In genomic region chr5:59592101-59592500, GRCh38 we compare ENCODE assay signal across 14 cellular contexts.
DNase-seq lines count a peak whose midpoint lies in the region; ATAC-seq and TF ChIP-seq lines count a peak whose summit lies in the region.
"Had no signal": no experiment of that assay in that cellular context is flagged by ENCODE, and none has a peak within 500 bp of the region (broad histone marks: within the 10 kb centered on the region; RNA-seq: fewer than 3 reads in every experiment).

No MANE protein-coding gene starts in this region.

- no peak for DNase-seq in activated CD4-positive, alpha-beta T cell treated with anti-CD3 and anti-CD28 coated beads, Interleukin-2, amount 10 ng/mL, durations not matched to agents 24 days and 14 days
- DNase-seq in activated CD4-positive, alpha-beta T cell treated with anti-CD3 and anti-CD28 coated beads, Interleukin-2, amount 50 U/mL, for 1 hour = no peak
- DNase-seq in fibroblast of villous mesenchyme (ENCODE audit: low read depth) = peak; percentile 34
- peak; percentile 33 for DNase-seq in stromal cell of bone marrow (ENCODE audit: low read depth)
- no peak for DNase-seq in central memory CD4-positive, alpha-beta T cell
- DNase-seq in UCSD-AML1 (lab: John Stamatoyannopoulos, UW; ENCODE audit: unreplicated experiment) = no peak
- DNase-seq: aorta; erythroblast; pancreas; PC-9; stimulated activated CD4-positive, alpha-beta T cell treated with anti-CD3 and anti-CD28 coated beads, Interleukin-4, amount 100 ng/mL, for 24 hours had no signal

- H3K4me3 Mint-ChIP-seq in activated CD4-positive, alpha-beta T cell treated with anti-CD3 and anti-CD28 coated beads, Interleukin-2, amount 10 ng/mL, durations not matched to agents 24 days and 14 days = no peak overlapping the region

- ATAC-seq in SK-N-SH treated with all-trans-retinoic acid at 6 μM for 48 hours = peak; percentile 25
- no peak for ATAC-seq in HG03439 (IDR thresholded peaks at IDR 0.05; ENCODE audit: unreplicated experiment)
- ATAC-seq: left lobe of liver, pancreas had no signal

- peak overlapping the region; percentile 22 for H3K27ac Mint-ChIP-seq in activated CD4-positive, alpha-beta T cell treated with anti-CD3 and anti-CD28 coated beads, Interleukin-2, amount 10 ng/mL, durations not matched to agents 24 days and 14 days

- H3K4me1 Mint-ChIP-seq in activated CD4-positive, alpha-beta T cell treated with anti-CD3 and anti-CD28 coated beads, Interleukin-2, amount 10 ng/mL, durations not matched to agents 24 days and 14 days = peaks cover 11% of the 10 kb centered on the region

- TF ChIP-seq CTCF in fibroblast of villous mesenchyme (IDR thresholded peaks at IDR 0.05; ENCODE audit: insufficient read depth, low read depth, low read length) = no peak

- no peaks in the 10 kb centered on the region for H3K36me3 Mint-ChIP-seq in activated CD4-positive, alpha-beta T cell treated with anti-CD3 and anti-CD28 coated beads, Interleukin-2, amount 10 ng/mL, durations not matched to agents 24 days and 14 days (ENCODE audit: low read depth)

- H3K4me3 ChIP-seq in fibroblast of villous mesenchyme (ENCODE audit: low read depth, low read length) = no peak overlapping the region
- H3K4me3 ChIP-seq: pancreas, PC-9 had no signal

- intact Hi-C loops in activated CD4-positive, alpha-beta T cell treated with anti-CD3 and anti-CD28 coated beads, Interleukin-2, amount 10 ng/mL, durations not matched to agents 24 days and 14 days (cut with micrococcal nuclease) = loop anchor here (10.0 kb wide), 1 partner anchor 203 kb away; no protein-coding TSS in a partner anchor

- no peaks in the 10 kb centered on the region for H3K9me3 Mint-ChIP-seq in activated CD4-positive, alpha-beta T cell treated with anti-CD3 and anti-CD28 coated beads, Interleukin-2, amount 10 ng/mL, durations not matched to agents 24 days and 14 days

- peaks cover 15% of the 10 kb centered on the region for H3K27me3 Mint-ChIP-seq in activated CD4-positive, alpha-beta T cell treated with anti-CD3 and anti-CD28 coated beads, Interleukin-2, amount 10 ng/mL, durations not matched to agents 24 days and 14 days

TF ChIP-seq in SK-N-SH treated with all-trans-retinoic acid at 6 μM for 48 hours, 23 proteins besides CTCF, POLR2A, EP300 and RAD21:
- TF ChIP-seq ZNF70 (CRISPR knock-in tag; IDR thresholded peaks at IDR 0.05) (no peak), BACH2 (CRISPR knock-in tag; IDR thresholded peaks at IDR 0.05; ENCODE audit: borderline replicate concordance) (no peak), ARNTL (CRISPR knock-in tag; IDR thresholded peaks at IDR 0.05; ENCODE audit: borderline replicate concordance, low read depth) (no peak)

Comparison
In these comparisons a context has a peak if more than half of its experiments do, and no peak if none do; other contexts are left out.
1. DNase-seq: peak in fibroblast of villous mesenchyme (single experiment) and stromal cell of bone marrow (single experiment); none in activated CD4-positive, alpha-beta T cell treated with anti-CD3 and anti-CD28 coated beads, Interleukin-2, amount 10 ng/mL, durations not matched to agents 24 days and 14 days (single experiment), activated CD4-positive, alpha-beta T cell treated with anti-CD3 and anti-CD28 coated beads, Interleukin-2, amount 50 U/mL, for 1 hour (single experiment), central memory CD4-positive, alpha-beta T cell (single experiment) and UCSD-AML1 (single experiment).